Comparison of ENCODE assay signal across 8 cellular contexts in genomic region chr18:45879681-45880655, GRCh38. TPM values are rescaled to one million over a fixed set of nuclear protein-coding genes. Genes with fewer than 3 reads are reported as not detected.
DNase-seq lines count a peak whose midpoint lies in the region; ATAC-seq and TF ChIP-seq lines count a peak whose summit lies in the region.

No MANE protein-coding gene starts in this region.

- H3K4me3 ChIP-seq in lower lobe of right lung, result no peak overlapping the region

- H3K36me3 ChIP-seq in lower lobe of right lung, result peaks cover 89% of the 10 kb centered on the region

- no peaks in the 10 kb centered on the region for H3K9me3 ChIP-seq in lower lobe of right lung

- DNase-seq in ACHN, result peak; percentile 60
- DNase-seq in NCI-H2227 treated with DMSO at 0.1 percent for 48 hours (lab: John Stamatoyannopoulos, UW), result peak; percentile 61
- peak; percentile 59 to 64 for DNase-seq in activated CD4-positive, alpha-beta T cell treated with anti-CD3 and anti-CD28 coated beads, Interleukin-2, amount 50 U/mL, for 24 hours (ENCODE audit: low read depth in 1 of 2, low spot score in 1 of 2)
- DNase-seq in dermis blood vessel endothelial cell, result peak; percentile 79
- peak; percentile 77 for DNase-seq in lower lobe of right lung
- DNase-seq in stimulated activated CD8-positive, alpha-beta memory T cell treated with anti-CD3 and anti-CD28 coated beads, Interleukin-15, amount 100 ng/mL, for 1 hour (ENCODE audit: low read depth), result peak; percentile 48

- H3K4me1 ChIP-seq in lower lobe of right lung, result no peaks in the 10 kb centered on the region

- H3K27ac ChIP-seq in lower lobe of right lung, result peak overlapping the region; percentile 13

- no peaks in the 10 kb centered on the region for H3K27me3 ChIP-seq in lower lobe of right lung (ENCODE audit: low read depth)

- ATAC-seq in GM18511 (IDR thresholded peaks at IDR 0.05; ENCODE audit: unreplicated experiment) (peak; percentile 90), HG03064 (IDR thresholded peaks at IDR 0.05; ENCODE audit: low read depth, unreplicated experiment) (peak; percentile 74), lower lobe of right lung (peak; percentile 91 to 94)

- TF ChIP-seq CTCF in lower lobe of right lung (IDR thresholded peaks at IDR 0.05), result peak; percentile 100

- intact Hi-C loops in lower lobe of right lung (cut with DNase I), result no loop called here

- in situ Hi-C loops in ACHN (cut with HindIII; ENCODE audit: low pct_ligation_motif_present, low pct_unique_long_range_greater_than_20kb, low sequenced_read_pairs), result no loop called here

RNA-seq across cellular contexts. Expression of gene SIGLEC15, which starts 54.5 kb away (rescaled TPM):
- total RNA-seq in dermis blood vessel endothelial cell (0.05 TPM in 1 of 2 replicates, not detected in the other), lower lobe of right lung (0.35 TPM)
